Comparison of ENCODE assay signal across 8 cellular contexts in genomic region chr4:47836655-47837581, GRCh38. TPM values are rescaled to one million over a fixed set of nuclear protein-coding genes. Genes with fewer than 3 reads are reported as not detected.
A peak's percentile ranks its signal among the peaks of the same experiment; 100 is the strongest.
DNase-seq lines count a peak whose midpoint lies in the region; ATAC-seq and TF ChIP-seq lines count a peak whose summit lies in the region.

No MANE protein-coding gene starts in this region.

- peaks cover 0 to 30% of the 10 kb centered on the region in 2 donors for H3K27me3 ChIP-seq in left lung

- DNase-seq in AG20443 (ENCODE audit: low spot score) (peak; percentile 90), NCI-H345 (lab: John Stamatoyannopoulos, UW) (peak; percentile 85), dermis microvascular lymphatic vessel endothelial cell (ENCODE audit: low read depth in 2 of 2) (peak; percentile 24 to 59), left lung (peak; percentile 85 to 90)
- peak; percentile 73 for DNase-seq in activated CD4-positive, alpha-beta T cell treated with anti-CD3 and anti-CD28 coated beads for 48 hours
- peak; percentile 23 to 37 for DNase-seq in stimulated activated CD4-positive, alpha-beta T cell treated with anti-CD3 and anti-CD28 coated beads, Interleukin-1b, Interleukin-23, amount 100 ng/mL, for 4 hours (ENCODE audit: low read depth in 2 of 2)

- intact Hi-C loops in left lung (cut with DNase I) = loop anchor here in 1 of 2 donors (10.0 kb wide), 1 partner anchor 152 kb away; no protein-coding TSS in a partner anchor

- H3K9me3 ChIP-seq in left lung = no peaks in the 10 kb centered on the region

- H3K36me3 ChIP-seq in left lung = no peaks in the 10 kb centered on the region

- peak overlapping the region; percentile 43 to 44 for H3K4me3 ChIP-seq in left lung

- no peak overlapping the region for H3K27ac ChIP-seq in left lung

- peak; percentile 68 for ATAC-seq in GM18873 (IDR thresholded peaks at IDR 0.05; ENCODE audit: low FRiP score, unreplicated experiment)
- ATAC-seq in HG03103 (IDR thresholded peaks at IDR 0.05; ENCODE audit: low read depth, unreplicated experiment) = peak; percentile 63
- ATAC-seq in left lung = peak; percentile 96

- TF ChIP-seq CTCF in left lung (IDR thresholded peaks at IDR 0.05) = peak; percentile 64 to 67

- peaks cover 8 to 33% of the 10 kb centered on the region in 2 donors for H3K4me1 ChIP-seq in left lung

RNA-seq across cellular contexts. Expression of gene CORIN, which starts 0.9 kb away (rescaled TPM):
- total RNA-seq in dermis microvascular lymphatic vessel endothelial cell (under 0.01 TPM in 2 replicates), left lung (1 to 10 TPM; 1.4 to 6.3 TPM)

Comparison
In these comparisons a context has a peak if more than half of its experiments do, and no peak if none do; other contexts are left out.
1. DNase-seq: peak in every context shown above with its lines; median percentile 90 in AG20443; 88 in left lung; 85 in NCI-H345; 73 in activated CD4-positive, alpha-beta T cell treated with anti-CD3 and anti-CD28 coated beads for 48 hours; 42 in dermis microvascular lymphatic vessel endothelial cell; 30 in stimulated activated CD4-positive, alpha-beta T cell treated with anti-CD3 and anti-CD28 coated beads, Interleukin-1b, Interleukin-23, amount 100 ng/mL, for 4 hours.